ENCODE assay signal across 2 cellular contexts in genomic region chr1:15936025-15936424, GRCh38.
TF ChIP-seq lines count a peak whose summit lies in the region.

No MANE protein-coding gene starts in this region.

TF ChIP-seq in HepG2, 621 proteins besides CTCF, POLR2A, EP300 and RAD21:
- TF ChIP-seq U2AF1 (optimal IDR thresholded peaks at IDR 0.05; ENCODE audit: low read depth, low read length): no peak
- peak; percentile 17 for TF ChIP-seq RBM22 (optimal IDR thresholded peaks at IDR 0.05; ENCODE audit: low read length)
- TF ChIP-seq GLMP (CRISPR knock-in tag; IDR thresholded peaks at IDR 0.05; ENCODE audit: borderline replicate concordance): no peak
- no peak for TF ChIP-seq PPARG (CRISPR knock-in tag; conservative IDR thresholded peaks at IDR 0.05)
- no peak for TF ChIP-seq ZNF251 (CRISPR knock-in tag; IDR thresholded peaks at IDR 0.05)

TF ChIP-seq in K562, 482 proteins besides CTCF, POLR2A, EP300 and RAD21:
- no peak for TF ChIP-seq ARNT (IDR thresholded peaks at IDR 0.05)
- TF ChIP-seq MXI1 (IDR thresholded peaks at IDR 0.05; ENCODE audit: low read depth, low read length): no peak
- peak; percentile 57; the same call in 1 of the 2 replicates for TF ChIP-seq POLR2G (IDR thresholded peaks at IDR 0.05; ENCODE audit: low read depth, low read length)
- TF ChIP-seq POLR2AphosphoS5 (IDR thresholded peaks at IDR 0.05; ENCODE audit: control insufficient read depth, insufficient read depth, low read depth, low read length): peak; percentile 25; the same call in 1 of the 2 replicates
